1 cellular context compared by ENCODE assay signal in the genomic region with DNA sequence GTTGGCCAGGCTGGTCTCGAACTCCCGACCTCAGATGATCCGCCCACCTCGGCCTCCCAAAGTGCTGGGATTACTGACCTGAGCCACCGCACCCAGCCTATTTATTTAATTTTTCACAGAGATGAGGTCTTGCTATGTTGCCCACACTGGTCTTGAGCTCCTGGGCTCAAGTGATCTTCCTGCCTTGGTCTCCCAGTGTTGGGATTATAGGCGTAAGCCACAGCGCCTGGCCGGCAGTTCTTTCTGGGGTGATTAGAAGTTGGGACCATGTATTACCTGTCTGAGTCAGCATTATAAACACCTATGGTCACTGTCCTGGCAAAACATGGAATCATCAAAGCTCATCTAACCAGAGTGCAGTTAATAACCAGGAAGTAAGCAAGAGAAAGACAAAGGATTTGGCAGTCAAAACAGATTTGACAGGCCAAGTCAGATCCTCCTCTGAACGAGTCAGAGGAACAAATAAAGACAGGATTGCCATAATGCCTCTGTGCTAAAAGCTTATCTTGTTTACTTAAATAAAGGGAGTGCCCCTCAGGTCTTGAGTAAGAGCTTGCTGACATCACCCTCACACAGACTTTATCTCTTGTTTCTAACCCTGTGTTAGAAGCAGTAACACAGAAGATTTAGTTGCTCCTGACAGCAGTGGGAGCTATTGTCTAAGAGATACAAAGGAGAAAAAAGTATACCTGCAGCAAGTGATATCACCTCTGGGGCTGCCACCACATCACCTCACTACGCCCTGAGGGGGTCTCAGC.
TF ChIP-seq lines count a peak whose summit lies in the region.

No MANE protein-coding gene starts in this region.

TF ChIP-seq in K562, 482 proteins besides CTCF, POLR2A, EP300 and RAD21 (continued from another document and continues in another):
- peak; percentile 62 for TF ChIP-seq E2F1 (CRISPR knock-in tag; IDR thresholded peaks at IDR 0.05)
- no peak for TF ChIP-seq MEF2A (IDR thresholded peaks at IDR 0.05; ENCODE audit: control insufficient read depth, low read depth, low read length)
- no peak for TF ChIP-seq NCOA1 (IDR thresholded peaks at IDR 0.05; ENCODE audit: low read depth)
- peak; percentile 80 for TF ChIP-seq CXXC5 (CRISPR knock-in tag; IDR thresholded peaks at IDR 0.05)
- TF ChIP-seq ZNF134 (CRISPR knock-in tag; conservative IDR thresholded peaks at IDR 0.05) = no peak
- peak; percentile 95 for TF ChIP-seq BHLHE40 (IDR thresholded peaks at IDR 0.05; ENCODE audit: low read length)
- TF ChIP-seq NFXL1 (CRISPR knock-in tag; IDR thresholded peaks at IDR 0.05) = peak; percentile 81; the same call in 1 of the 2 replicates
- TF ChIP-seq, protein P1, sequence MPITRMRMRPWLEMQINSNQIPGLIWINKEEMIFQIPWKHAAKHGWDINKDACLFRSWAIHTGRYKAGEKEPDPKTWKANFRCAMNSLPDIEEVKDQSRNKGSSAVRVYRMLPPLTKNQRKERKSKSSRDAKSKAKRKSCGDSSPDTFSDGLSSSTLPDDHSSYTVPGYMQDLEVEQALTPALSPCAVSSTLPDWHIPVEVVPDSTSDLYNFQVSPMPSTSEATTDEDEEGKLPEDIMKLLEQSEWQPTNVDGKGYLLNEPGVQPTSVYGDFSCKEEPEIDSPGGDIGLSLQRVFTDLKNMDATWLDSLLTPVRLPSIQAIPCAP (CRISPR knock-in tag; IDR thresholded peaks at IDR 0.05; ENCODE audit: borderline replicate concordance) = no peak
- peak; percentile 5; the same call in 1 of the 2 replicates for TF ChIP-seq ZNF444 (CRISPR knock-in tag; IDR thresholded peaks at IDR 0.05)
- TF ChIP-seq FOXO4 (CRISPR knock-in tag; IDR thresholded peaks at IDR 0.05) = no peak
- no peak for TF ChIP-seq HNRNPK (IDR thresholded peaks at IDR 0.05; ENCODE audit: low read depth, low read length, poor library complexity, severe bottlenecking)
- no peak for TF ChIP-seq U2AF1 (optimal IDR thresholded peaks at IDR 0.05; ENCODE audit: low read depth, low read length)
- TF ChIP-seq SMAD1 (IDR thresholded peaks at IDR 0.05; ENCODE audit: low read depth, low read length, partially characterized antibody) = no peak
- TF ChIP-seq GABPA (tag; conservative IDR thresholded peaks at IDR 0.05; ENCODE audit: low read depth) = no peak
- TF ChIP-seq SAFB2 (IDR thresholded peaks at IDR 0.05; ENCODE audit: borderline replicate concordance, low read depth, low read length, severe bottlenecking) = no peak
- TF ChIP-seq TRIM24 (IDR thresholded peaks at IDR 0.05) = no peak
- peak; percentile 80; the same call in 1 of the 2 replicates for TF ChIP-seq CHCHD3 (CRISPR knock-in tag; IDR thresholded peaks at IDR 0.05)
- TF ChIP-seq ZNF165 (CRISPR knock-in tag; IDR thresholded peaks at IDR 0.05; ENCODE audit: borderline replicate concordance) = no peak
- TF ChIP-seq, protein P2, sequence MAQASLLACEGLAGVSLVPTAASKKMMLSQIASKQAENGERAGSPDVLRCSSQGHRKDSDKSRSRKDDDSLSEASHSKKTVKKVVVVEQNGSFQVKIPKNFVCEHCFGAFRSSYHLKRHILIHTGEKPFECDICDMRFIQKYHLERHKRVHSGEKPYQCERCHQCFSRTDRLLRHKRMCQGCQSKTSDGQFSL (CRISPR knock-in tag; IDR thresholded peaks at IDR 0.05) = no peak
- TF ChIP-seq, protein P2 (tag; IDR thresholded peaks at IDR 0.05) = no peak
- no peak for TF ChIP-seq MCM2 (IDR thresholded peaks at IDR 0.05; ENCODE audit: low read depth)
- TF ChIP-seq, protein P3, sequence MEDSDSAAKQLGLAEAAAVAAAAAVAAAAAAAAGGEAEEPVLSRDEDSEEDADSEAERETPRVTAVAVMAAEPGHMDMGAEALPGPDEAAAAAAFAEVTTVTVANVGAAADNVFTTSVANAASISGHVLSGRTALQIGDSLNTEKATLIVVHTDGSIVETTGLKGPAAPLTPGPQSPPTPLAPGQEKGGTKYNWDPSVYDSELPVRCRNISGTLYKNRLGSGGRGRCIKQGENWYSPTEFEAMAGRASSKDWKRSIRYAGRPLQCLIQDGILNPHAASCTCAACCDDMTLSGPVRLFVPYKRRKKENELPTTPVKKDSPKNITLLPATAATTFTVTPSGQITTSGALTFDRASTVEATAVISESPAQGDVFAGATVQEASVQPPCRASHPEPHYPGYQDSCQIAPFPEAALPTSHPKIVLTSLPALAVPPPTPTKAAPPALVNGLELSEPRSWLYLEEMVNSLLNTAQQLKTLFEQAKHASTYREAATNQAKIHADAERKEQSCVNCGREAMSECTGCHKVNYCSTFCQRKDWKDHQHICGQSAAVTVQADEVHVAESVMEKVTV (CRISPR knock-in tag; IDR thresholded peaks at IDR 0.05) = peak; percentile 94
- no peak for TF ChIP-seq TRIM28 (IDR thresholded peaks at IDR 0.05)
- 0 out of 2 replicates have a peak, but pooled peaks have one; percentile 65 for TF ChIP-seq HDAC8 (tag; IDR thresholded peaks at IDR 0.05)
- TF ChIP-seq DMBX1 (CRISPR knock-in tag; IDR thresholded peaks at IDR 0.05; ENCODE audit: borderline replicate concordance) = peak; percentile 85
- TF ChIP-seq ELF4 (CRISPR knock-in tag; IDR thresholded peaks at IDR 0.05) = peak; percentile 98
- TF ChIP-seq BACH1 (tag; IDR thresholded peaks at IDR 0.05) = peak; percentile 96
- TF ChIP-seq RFX7 (CRISPR knock-in tag; IDR thresholded peaks at IDR 0.05) = peak; percentile 90
- TF ChIP-seq SMARCB1 (IDR thresholded peaks at IDR 0.05; ENCODE audit: insufficient read length, low read depth) = peak; percentile 98
- TF ChIP-seq, protein P4, sequence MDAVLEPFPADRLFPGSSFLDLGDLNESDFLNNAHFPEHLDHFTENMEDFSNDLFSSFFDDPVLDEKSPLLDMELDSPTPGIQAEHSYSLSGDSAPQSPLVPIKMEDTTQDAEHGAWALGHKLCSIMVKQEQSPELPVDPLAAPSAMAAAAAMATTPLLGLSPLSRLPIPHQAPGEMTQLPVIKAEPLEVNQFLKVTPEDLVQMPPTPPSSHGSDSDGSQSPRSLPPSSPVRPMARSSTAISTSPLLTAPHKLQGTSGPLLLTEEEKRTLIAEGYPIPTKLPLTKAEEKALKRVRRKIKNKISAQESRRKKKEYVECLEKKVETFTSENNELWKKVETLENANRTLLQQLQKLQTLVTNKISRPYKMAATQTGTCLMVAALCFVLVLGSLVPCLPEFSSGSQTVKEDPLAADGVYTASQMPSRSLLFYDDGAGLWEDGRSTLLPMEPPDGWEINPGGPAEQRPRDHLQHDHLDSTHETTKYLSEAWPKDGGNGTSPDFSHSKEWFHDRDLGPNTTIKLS (IDR thresholded peaks at IDR 0.05; ENCODE audit: borderline replicate concordance, low read depth) = no peak
- TF ChIP-seq, protein P5, sequence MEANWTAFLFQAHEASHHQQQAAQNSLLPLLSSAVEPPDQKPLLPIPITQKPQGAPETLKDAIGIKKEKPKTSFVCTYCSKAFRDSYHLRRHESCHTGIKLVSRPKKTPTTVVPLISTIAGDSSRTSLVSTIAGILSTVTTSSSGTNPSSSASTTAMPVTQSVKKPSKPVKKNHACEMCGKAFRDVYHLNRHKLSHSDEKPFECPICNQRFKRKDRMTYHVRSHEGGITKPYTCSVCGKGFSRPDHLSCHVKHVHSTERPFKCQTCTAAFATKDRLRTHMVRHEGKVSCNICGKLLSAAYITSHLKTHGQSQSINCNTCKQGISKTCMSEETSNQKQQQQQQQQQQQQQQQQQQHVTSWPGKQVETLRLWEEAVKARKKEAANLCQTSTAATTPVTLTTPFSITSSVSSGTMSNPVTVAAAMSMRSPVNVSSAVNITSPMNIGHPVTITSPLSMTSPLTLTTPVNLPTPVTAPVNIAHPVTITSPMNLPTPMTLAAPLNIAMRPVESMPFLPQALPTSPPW (CRISPR knock-in tag; IDR thresholded peaks at IDR 0.05) = no peak
- no peak for TF ChIP-seq FOXM1 (IDR thresholded peaks at IDR 0.05; ENCODE audit: low read depth)
- TF ChIP-seq FOXM1 (CRISPR knock-in tag; IDR thresholded peaks at IDR 0.05; ENCODE audit: low read depth) = no peak
- TF ChIP-seq ZNF263 (CRISPR knock-in tag; IDR thresholded peaks at IDR 0.05; ENCODE audit: borderline replicate concordance) = no peak
- TF ChIP-seq ZNF311 (CRISPR knock-in tag; IDR thresholded peaks at IDR 0.05) = peak; percentile 68
- peak; percentile 94 for TF ChIP-seq E2F5 (CRISPR knock-in tag; IDR thresholded peaks at IDR 0.05)
- peak; percentile 97 for TF ChIP-seq IRF9 (tag; IDR thresholded peaks at IDR 0.05)
- peak; percentile 66; the same call in 1 of the 2 replicates for TF ChIP-seq HOXB6 (CRISPR knock-in tag; IDR thresholded peaks at IDR 0.05; ENCODE audit: borderline replicate concordance)
- peak; percentile 2 to 32; a peak in 1 of 4 replicates for TF ChIP-seq UBTF (IDR thresholded peaks at IDR 0.05; ENCODE audit: borderline replicate concordance in 1 of 2, low read depth in 2 of 2, low read length in 2 of 2)
- TF ChIP-seq TBL1XR1 (IDR thresholded peaks at IDR 0.05; ENCODE audit: low read length in 2 of 2) = peak; percentile 96 to 100
- TF ChIP-seq ILK (tag; IDR thresholded peaks at IDR 0.05; ENCODE audit: borderline replicate concordance, low read depth) = peak; percentile 0; the same call in 1 of the 2 replicates
- TF ChIP-seq ZBTB11 (CRISPR knock-in tag; IDR thresholded peaks at IDR 0.05) = no peak
